ENCODE assay signal across 8 cellular contexts in genomic region chr16:89192185-89193020, GRCh38. TPM values are rescaled to one million over a fixed set of nuclear protein-coding genes. Genes with fewer than 3 reads are reported as not detected.
DNase-seq lines count a peak whose midpoint lies in the region; ATAC-seq, FAIRE-seq and TF ChIP-seq lines count a peak whose summit lies in the region.
"Not testable (repeated sequence)": the region's sequence is repeated elsewhere in the genome, so short reads cannot be mapped to it uniquely, and the experiment has no call there.

No MANE protein-coding gene starts in this region.

- H3K4me3 Mint-ChIP-seq in endothelial cell (ENCODE audit: unreplicated experiment): not testable (repeated sequence)

- not testable (repeated sequence) for H3K9me3 Mint-ChIP-seq in endothelial cell (ENCODE audit: unreplicated experiment)

- not testable (repeated sequence) for H3K4me1 Mint-ChIP-seq in endothelial cell (ENCODE audit: unreplicated experiment)

- FAIRE-seq in A549 (lab: Jason Lieb, UNC): not testable (repeated sequence)

- not testable (repeated sequence) for H3K9me3 ChIP-seq in A549

- peaks cover 14% of the 10 kb centered on the region for H3K27me3 Mint-ChIP-seq in endothelial cell (ENCODE audit: unreplicated experiment)

- peak overlapping the region; percentile 49 for H3K4me3 ChIP-seq in A549
- peak overlapping the region; percentile 40 for H3K4me3 ChIP-seq in GM12875 (ENCODE audit: low read depth, low read length)

- not testable (repeated sequence) for H3K4me1 ChIP-seq in A549

- not testable (repeated sequence) for TF ChIP-seq POLR2A in A549 (IDR thresholded peaks at IDR 0.05; ENCODE audit: low read length)

- 0% methylated on average over 9 of the region's 68 CpGs for WGBS in A549 (ENCODE audit: missing lambda C conversion rate)

- not testable (repeated sequence) for TF ChIP-seq RAD21 in A549 (conservative IDR thresholded peaks at IDR 0.05 in 1 of 2, IDR thresholded peaks at IDR 0.05 in 1 of 2)

- not testable (repeated sequence) for H3K36me3 Mint-ChIP-seq in endothelial cell (ENCODE audit: low read depth, unreplicated experiment)

- POLR2A ChIA-PET in A549 (lab: Yijun Ruan, JAX): interaction anchor here (0.6 to 1.1 kb wide), 3 partner anchors 25 to 361 kb away, joined by 3 to 5 read pairs (median 3); partner anchors contain the start of genes TRAPPC2L and ZNF778

- peak; percentile 15 to 58; a peak in 5 of 6 replicates for ATAC-seq in A549

- TF ChIP-seq EP300 in A549 (IDR thresholded peaks at IDR 0.05): not testable (repeated sequence)

- not testable (repeated sequence) for H3K27ac Mint-ChIP-seq in endothelial cell (ENCODE audit: unreplicated experiment)

- CTCF ChIA-PET in A549 (lab: Yijun Ruan, JAX): interaction anchor here (1.2 kb wide), 1 partner anchor 25 kb away, joined by 4 read pairs; no protein-coding TSS in a partner anchor

- peak overlapping the region; percentile 99 for H3K4me2 ChIP-seq in A549

- peak in 1 of 2 experiments; percentile 92 for DNase-seq in A549 (ENCODE audit: low read depth in 1 of 2, low spot score in 1 of 2)
- peak; percentile 66 for DNase-seq in MV-4-11 (lab: John Stamatoyannopoulos, UW)
- peak; percentile 77 for DNase-seq in SKM-1 treated with dmso at 0.1 percent for 144 hours (lab: John Stamatoyannopoulos, UW; ENCODE audit: unreplicated experiment)
- peak; percentile 63 for DNase-seq in activated T-helper 1 cell treated with Interleukin-2 at 50 U/mL for 16 hours (ENCODE audit: low read depth)
- peak; percentile 46 for DNase-seq in endothelial cell (ENCODE audit: low spot score)
- DNase-seq in left kidney (ENCODE audit: low read depth, low spot score): peak; percentile 81
- DNase-seq in stimulated activated CD4-positive, alpha-beta T cell treated with anti-CD3 and anti-CD28 coated beads, Interleukin-1b, Interleukin-23, amount 100 ng/mL, for 24 hours (ENCODE audit: low read depth in 4 of 4, low spot score in 1 of 4): peak in 3 of 4 experiments; percentile 58 to 75 (median 64)

- peak overlapping the region; percentile 48 to 71; a peak in 4 of 6 replicates for H3K27ac ChIP-seq in A549

- TF ChIP-seq CTCF in A549 (IDR thresholded peaks at IDR 0.05); GM12875 (IDR thresholded peaks at IDR 0.05; ENCODE audit: borderline replicate concordance, insufficient read depth, low read depth, low read length); endothelial cell (IDR thresholded peaks at IDR 0.05; ENCODE audit: unreplicated experiment): not testable (repeated sequence)

RNA-seq across cellular contexts. Expression of gene SLC22A31, which starts 7.9 kb away (rescaled TPM):
- polyA plus RNA-seq in A549 (2011; rRNA removed) (0.36 and 0.42 TPM in 2 replicates), A549 (2017; fragmentation: RNase III; extraction: RNeasy Plus Mini Kit Qiagen cat#74134 plus additional on column Dnase treatment) (0.77 to 1.1 TPM (median 0.98 TPM) in 3 replicates)
- 0.67 and 1.2 TPM in 2 replicates for polyA plus RNA-seq in A549 (2012; cell fraction: cytosol; rRNA removed)
- 15.1 and 16.4 TPM in 2 replicates for polyA plus RNA-seq in A549 (2012; cell fraction: nucleus; rRNA removed)
- 0.15 TPM in 1 of 2 replicates, not detected in the other for polyA minus RNA-seq in A549 (2011; rRNA and poly(A)+ RNA removed)
- total RNA-seq in endothelial cell (ENCODE audit: unreplicated experiment): 0.54 TPM

RNA-seq across cellular contexts. Expression of gene CDH15, which starts 20.9 kb away (rescaled TPM):
- polyA plus RNA-seq in A549 (2011; rRNA removed) (0.05 TPM in 1 of 2 replicates, not detected in the other), A549 (2017; fragmentation: RNase III; extraction: RNeasy Plus Mini Kit Qiagen cat#74134 plus additional on column Dnase treatment) (0.03 to 0.09 TPM (median 0.08 TPM) in 3 replicates)
- polyA plus RNA-seq in A549 (2012; cell fraction: cytosol; rRNA removed): 0.03 TPM in 2 replicates
- 0.11 and 0.12 TPM in 2 replicates for polyA plus RNA-seq in A549 (2012; cell fraction: nucleus; rRNA removed)
- not detected in 2 replicates for polyA minus RNA-seq in A549 (2011; rRNA and poly(A)+ RNA removed)
- total RNA-seq in endothelial cell (ENCODE audit: unreplicated experiment): not detected

RNA-seq across cellular contexts. Expression of gene ZNF778, which starts 25.1 kb away (rescaled TPM):
- polyA plus RNA-seq in A549 (2011; rRNA removed): 9.5 and 10.5 TPM in 2 replicates
- polyA plus RNA-seq in A549 (2012; cell fraction: cytosol; rRNA removed): 3.9 and 4.5 TPM in 2 replicates
- polyA plus RNA-seq in A549 (2012; cell fraction: nucleus; rRNA removed): 2.6 and 3.2 TPM in 2 replicates
- 5.8 to 7.0 TPM (median 7.0 TPM) in 3 replicates for polyA plus RNA-seq in A549 (2017; fragmentation: RNase III; extraction: RNeasy Plus Mini Kit Qiagen cat#74134 plus additional on column Dnase treatment)
- 11.7 and 12.7 TPM in 2 replicates for polyA minus RNA-seq in A549 (2011; rRNA and poly(A)+ RNA removed)
- total RNA-seq in endothelial cell (ENCODE audit: unreplicated experiment): 35.5 TPM
